Comparison of ENCODE assay signal across 35 cellular contexts in genomic region chr1:118018064-118018463, GRCh38.
DNase-seq lines count a peak whose midpoint lies in the region; ATAC-seq, FAIRE-seq and TF ChIP-seq lines count a peak whose summit lies in the region.
"Had no signal": no experiment of that assay in that cellular context is flagged by ENCODE, and none has a peak within 500 bp of the region (broad histone marks: within the 10 kb centered on the region; RNA-seq: fewer than 3 reads in every experiment).

No MANE protein-coding gene starts in this region.

- H3K4me3 ChIP-seq in left lung (no peak overlapping the region), pancreas (no peak overlapping the region)
- H3K4me3 ChIP-seq: A549; BLaER1; BLaER1 treated with 17β-estradiol and CSF1 and Interleukin-3, amounts not matched to agents 10 nM and 100 nM had no signal

- no peaks in the 10 kb centered on the region for H3K36me3 Mint-ChIP-seq in WTC11
- H3K36me3 Mint-ChIP-seq: CD14-positive monocyte; CD4-positive, alpha-beta memory T cell; CD4-positive, CD25-positive, alpha-beta regulatory T cell; CD8-positive, alpha-beta memory T cell; CD8-positive, alpha-beta T cell had no signal

- H3K27ac ChIP-seq in left lung, result no peak overlapping the region
- no peak overlapping the region for H3K27ac ChIP-seq in pancreas
- H3K27ac ChIP-seq: 22Rv1; A549; BLaER1; BLaER1 treated with 17β-estradiol and CSF1 and Interleukin-3, amounts not matched to agents 10 nM and 100 nM; C4-2B had no signal

- no peaks in the 10 kb centered on the region for H3K4me1 Mint-ChIP-seq in WTC11
- H3K4me1 Mint-ChIP-seq: B cell; CD4-positive, alpha-beta memory T cell; CD4-positive, CD25-positive, alpha-beta regulatory T cell; CD8-positive, alpha-beta memory T cell had no signal

- POLR2A ChIA-PET in WTC11 (lab: Charles Lee), result no interaction called here

- H3K27me3 ChIP-seq in left lung (no peaks in the 10 kb centered on the region), pancreas (no peaks in the 10 kb centered on the region)
- H3K27me3 ChIP-seq: BE2C, BLaER1 had no signal

- intact Hi-C loops in left lung (cut with DNase I) (no loop called here), pancreas (cut with DNase I) (no loop called here)

- H3K9me3 Mint-ChIP-seq in WTC11, result no peaks in the 10 kb centered on the region
- H3K9me3 Mint-ChIP-seq: CD14-positive monocyte; CD4-positive, alpha-beta T cell; CD4-positive, CD25-positive, alpha-beta regulatory T cell; CD8-positive, alpha-beta memory T cell; CD8-positive, alpha-beta T cell had no signal

- no peak for TF ChIP-seq CTCF in left lung (IDR thresholded peaks at IDR 0.05)
- no peak for TF ChIP-seq CTCF in pancreas (IDR thresholded peaks at IDR 0.05)
- no peak for TF ChIP-seq CTCF in WTC11 (IDR thresholded peaks at IDR 0.05)

- H3K4me3 Mint-ChIP-seq in WTC11, result no peak overlapping the region
- H3K4me3 Mint-ChIP-seq: B cell; CD14-positive monocyte; CD4-positive, alpha-beta memory T cell; CD4-positive, alpha-beta T cell; CD4-positive, CD25-positive, alpha-beta regulatory T cell; CD8-positive, alpha-beta memory T cell; CD8-positive, alpha-beta T cell had no signal

- no peak for FAIRE-seq in pancreas (lab: Jason Lieb, UNC)
- FAIRE-seq: A204.1, A549, D721Med had no signal

- H3K27me3 Mint-ChIP-seq in WTC11 (ENCODE audit: low read depth), result no peaks in the 10 kb centered on the region
- H3K27me3 Mint-ChIP-seq: B cell had no signal

- H3K36me3 ChIP-seq in left lung, result no peaks in the 10 kb centered on the region
- H3K36me3 ChIP-seq in pancreas, result no peaks in the 10 kb centered on the region
- H3K36me3 ChIP-seq: BE2C; BLaER1; BLaER1 treated with 17β-estradiol and CSF1 and Interleukin-3, amounts not matched to agents 10 nM and 100 nM had no signal

- H3K9me3 ChIP-seq in left lung (no peaks in the 10 kb centered on the region), pancreas (no peaks in the 10 kb centered on the region)
- H3K9me3 ChIP-seq: A549; BE2C; BLaER1; BLaER1 treated with 17β-estradiol and CSF1 and Interleukin-3, amounts not matched to agents 10 nM and 100 nM; Caco-2 had no signal

- H3K4me1 ChIP-seq in left lung (no peaks in the 10 kb centered on the region), pancreas (no peaks in the 10 kb centered on the region)
- H3K4me1 ChIP-seq: A549, BE2C, Caco-2 had no signal

- CTCF ChIA-PET in WTC11 (lab: Charles Lee), result no interaction called here

- WGBS in pancreas, 2 donors, result 12 to 16% methylated on average over 1 of the region's 1 CpG

- no peak overlapping the region for H3K27ac Mint-ChIP-seq in WTC11
- H3K27ac Mint-ChIP-seq: B cell; CD14-positive monocyte; CD4-positive, alpha-beta memory T cell; CD4-positive, alpha-beta T cell; CD4-positive, CD25-positive, alpha-beta regulatory T cell; CD8-positive, alpha-beta memory T cell; CD8-positive, alpha-beta T cell had no signal

- peak; percentile 89 for ATAC-seq in left lung
- ATAC-seq in pancreas, result peak in 3 of 4 donors; percentile 46 to 92 (median 50)
- no peak for ATAC-seq in GM21526 (IDR thresholded peaks at IDR 0.05; ENCODE audit: low FRiP score, unreplicated experiment)
- ATAC-seq in WTC11, result no peak
- ATAC-seq: A549; CD8-positive, alpha-beta T cell had no signal

- DNase-seq in left lung (no peak), pancreas (no peak), renal cortical epithelial cell (ENCODE audit: low read depth) (peak; percentile 5), WTC11 (ENCODE audit: low spot score) (no peak)
- no peak for DNase-seq in activated T-cell treated with anti-CD3 and anti-CD28 coated beads, Interleukin-2, amount 50 U/mL, for 48 hours
- DNase-seq: 8988T; ACHN; AML-193; BE2C; C1 segment of cervical spinal cord; Caco-2; Calu3; CD4-positive, alpha-beta memory T cell; CD4-positive, alpha-beta T cell; CD4-positive, CD25-positive, alpha-beta regulatory T cell; CD8-positive, alpha-beta memory T cell; CD8-positive, alpha-beta T cell; COR-L47; DMS 273 treated with DMSO at 0.1 percent for 48 hours; DMS153; DMS53; DMS79; DMS79 treated with DMSO at 0.1 percent for 48 hours; DND-41; EL had no signal

TF ChIP-seq in WTC11, 78 proteins besides CTCF, POLR2A, EP300 and RAD21:
- no peak for TF ChIP-seq JAZF1 (CRISPR knock-in tag; IDR thresholded peaks at IDR 0.05)
- no peak for TF ChIP-seq JUN (CRISPR knock-in tag; IDR thresholded peaks at IDR 0.05)
- no peak for TF ChIP-seq ZNF416 (CRISPR knock-in tag; IDR thresholded peaks at IDR 0.05)
- no peak for TF ChIP-seq HMGA2 (CRISPR knock-in tag; IDR thresholded peaks at IDR 0.05)
- no peak for TF ChIP-seq IRF2 (CRISPR knock-in tag; IDR thresholded peaks at IDR 0.05; ENCODE audit: borderline replicate concordance, low read depth)
- TF ChIP-seq GABPB1 (CRISPR knock-in tag; IDR thresholded peaks at IDR 0.05), result no peak
- no peak for TF ChIP-seq E2F4 (CRISPR knock-in tag; IDR thresholded peaks at IDR 0.05; ENCODE audit: borderline replicate concordance, low read depth)
- no peak for TF ChIP-seq NR2C2 (CRISPR knock-in tag; IDR thresholded peaks at IDR 0.05)
- TF ChIP-seq TEAD4 (CRISPR knock-in tag; IDR thresholded peaks at IDR 0.05), result no peak
- TF ChIP-seq NR3C1 (CRISPR knock-in tag; conservative IDR thresholded peaks at IDR 0.05; ENCODE audit: low read depth), result no peak
- TF ChIP-seq ZNF121 (CRISPR knock-in tag; IDR thresholded peaks at IDR 0.05), result no peak
- TF ChIP-seq PRDM15 (CRISPR knock-in tag; IDR thresholded peaks at IDR 0.05), result no peak
- no peak for TF ChIP-seq FOXP4 (CRISPR knock-in tag; IDR thresholded peaks at IDR 0.05)
- TF ChIP-seq ZNF671 (CRISPR knock-in tag; IDR thresholded peaks at IDR 0.05), result no peak
- no peak for TF ChIP-seq RORB (CRISPR knock-in tag; IDR thresholded peaks at IDR 0.05)
- TF ChIP-seq KAT7 (CRISPR knock-in tag; IDR thresholded peaks at IDR 0.05; ENCODE audit: borderline replicate concordance), result no peak
TF ChIP-seq in WTC11: peak in this region for 0.

Comparison
In these comparisons a context has a peak if more than half of its experiments do, and no peak if none do; other contexts are left out.
1. ATAC-seq: peak in left lung (single experiment) and pancreas (3 of 4); none in GM21526 (single experiment) and WTC11 (single experiment).